ENCODE assay signal across 12 cellular contexts in the genomic region with DNA sequence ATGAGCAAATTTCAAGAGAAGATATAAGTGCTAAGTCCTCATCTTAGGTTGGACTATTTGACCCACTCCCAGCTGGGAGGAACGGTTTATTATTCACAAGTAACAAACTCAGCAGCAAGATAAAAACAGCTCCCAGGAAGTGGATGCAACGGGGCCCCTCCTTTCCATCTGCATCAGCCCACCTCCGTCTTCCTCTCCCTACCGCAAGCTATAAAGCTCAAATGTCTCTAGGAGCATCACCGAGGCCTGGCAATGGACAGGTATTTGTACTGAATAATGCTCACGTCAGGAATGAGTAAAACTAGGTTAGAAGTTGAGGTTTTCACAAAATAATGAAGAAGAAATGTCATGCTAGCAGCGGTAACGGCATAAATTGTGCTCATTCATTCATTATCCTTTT.
DNase-seq lines count a peak whose midpoint lies in the region; ATAC-seq and TF ChIP-seq lines count a peak whose summit lies in the region.
"Had no signal": no experiment of that assay in that cellular context is flagged by ENCODE, and none has a peak within 500 bp of the region (broad histone marks: within the 10 kb centered on the region; RNA-seq: fewer than 3 reads in every experiment).

No MANE protein-coding gene starts in this region.

- H3K4me3 Mint-ChIP-seq in activated CD4-positive, alpha-beta T cell treated with anti-CD3 and anti-CD28 coated beads for 36 hours: no peak overlapping the region
- H3K4me3 Mint-ChIP-seq in WTC11 (peak overlapping the region; percentile 23; the same call in 1 of the 2 replicates), nephron (peak overlapping the region in 2 of 3 experiments; percentile 8 to 38)
- H3K4me3 Mint-ChIP-seq: CD4-positive, CD25-positive, alpha-beta regulatory T cell had no signal

- H3K27ac Mint-ChIP-seq in activated CD4-positive, alpha-beta T cell treated with anti-CD3 and anti-CD28 coated beads for 36 hours: no peak overlapping the region
- no peak overlapping the region; the same call in 1 of the 2 replicates for H3K27ac Mint-ChIP-seq in WTC11
- H3K27ac Mint-ChIP-seq in nephron: peak overlapping the region; percentile 22 to 73 (median 44)
- H3K27ac Mint-ChIP-seq: CD4-positive, CD25-positive, alpha-beta regulatory T cell had no signal

- H3K4me1 Mint-ChIP-seq in activated CD4-positive, alpha-beta T cell treated with anti-CD3 and anti-CD28 coated beads for 36 hours: peaks cover 17% of the 10 kb centered on the region
- H3K4me1 Mint-ChIP-seq in WTC11: peaks cover 58% of the 10 kb centered on the region
- H3K4me1 Mint-ChIP-seq in nephron: peaks cover 39% of the 10 kb centered on the region

- H3K9me3 Mint-ChIP-seq in activated CD4-positive, alpha-beta T cell treated with anti-CD3 and anti-CD28 coated beads for 36 hours (ENCODE audit: low read depth): no peaks in the 10 kb centered on the region
- H3K9me3 Mint-ChIP-seq in WTC11: no peaks in the 10 kb centered on the region
- H3K9me3 Mint-ChIP-seq in nephron: no peaks in the 10 kb centered on the region
- H3K9me3 Mint-ChIP-seq: CD4-positive, CD25-positive, alpha-beta regulatory T cell had no signal

- ATAC-seq in activated CD4-positive, alpha-beta T cell treated with anti-CD3 and anti-CD28 coated beads for 36 hours: no peak
- no peak for ATAC-seq in WTC11
- ATAC-seq: GM12878 had no signal

- no peaks in the 10 kb centered on the region for H3K36me3 Mint-ChIP-seq in activated CD4-positive, alpha-beta T cell treated with anti-CD3 and anti-CD28 coated beads for 36 hours (ENCODE audit: low read depth)
- no peaks in the 10 kb centered on the region for H3K36me3 Mint-ChIP-seq in WTC11
- H3K36me3 Mint-ChIP-seq in nephron (ENCODE audit: low read depth): no peaks in the 10 kb centered on the region
- H3K36me3 Mint-ChIP-seq: CD4-positive, CD25-positive, alpha-beta regulatory T cell had no signal

- no peak for TF ChIP-seq CTCF in WTC11 (IDR thresholded peaks at IDR 0.05)
- no peak for TF ChIP-seq CTCF in nephron (IDR thresholded peaks at IDR 0.05; ENCODE audit: unreplicated experiment in 3 of 3)
- TF ChIP-seq CTCF in tibial artery (IDR thresholded peaks at IDR 0.05): no peak
- TF ChIP-seq CTCF in RWPE1 (conservative IDR thresholded peaks at IDR 0.05; ENCODE audit: low read depth): no peak

- peaks cover 0 to 7% of the 10 kb centered on the region in 2 donors for H3K27me3 ChIP-seq in tibial artery

- DNase-seq in activated CD4-positive, alpha-beta T cell treated with anti-CD3 and anti-CD28 coated beads for 36 hours: peak; percentile 9
- no peak for DNase-seq in activated CD4-positive, alpha-beta T cell treated with anti-CD3 and anti-CD28 coated beads for 4 hours
- DNase-seq in WTC11 (ENCODE audit: low spot score) (no peak), tibial artery (no peak), mucosa of gallbladder (ENCODE audit: low spot score) (no peak), posterior vena cava (ENCODE audit: low spot score) (no peak), RWPE1 (ENCODE audit: low spot score) (no peak)
- DNase-seq: CD4-positive, CD25-positive, alpha-beta regulatory T cell; DMS 273 treated with DMSO at 0.1 percent for 48 hours had no signal

- peaks cover 0 to 6% (median 0%) of the 10 kb centered on the region in 4 donors for H3K4me1 ChIP-seq in tibial artery

- H3K36me3 ChIP-seq in tibial artery: no peaks in the 10 kb centered on the region

- H3K27ac ChIP-seq in tibial artery (peak overlapping the region; percentile 29 to 70), RWPE1 (no peak overlapping the region)
- H3K27ac ChIP-seq: 22Rv1 had no signal

- H3K4me3 ChIP-seq in tibial artery: peak overlapping the region; percentile 12 to 31
- H3K4me3 ChIP-seq: GM12878 had no signal

- H3K27me3 Mint-ChIP-seq in activated CD4-positive, alpha-beta T cell treated with anti-CD3 and anti-CD28 coated beads for 36 hours: peaks cover 42% of the 10 kb centered on the region
- peaks cover 9% of the 10 kb centered on the region; the same call in 1 of the 2 replicates for H3K27me3 Mint-ChIP-seq in WTC11 (ENCODE audit: low read depth)
- H3K27me3 Mint-ChIP-seq in nephron (ENCODE audit: low read depth): peaks cover 37% of the 10 kb centered on the region

- CTCF ChIA-PET in activated CD4-positive, alpha-beta T cell treated with anti-CD3 and anti-CD28 coated beads for 36 hours (lab: Charles Lee): no interaction called here
- CTCF ChIA-PET in WTC11 (lab: Charles Lee): interaction anchor here (1.3 kb wide), 1 partner anchor 220 kb away, joined by 3 read pairs; no protein-coding TSS in a partner anchor
- CTCF ChIA-PET in RWPE1 (lab: Yijun Ruan, JAX): interaction anchor here (0.6 to 1.6 kb wide), 4 partner anchors 9 to 407 kb away, joined by 3 to 4 read pairs (median 3); no protein-coding TSS in a partner anchor

- H3K9me3 ChIP-seq in tibial artery: no peaks in the 10 kb centered on the region

- POLR2A ChIA-PET in activated CD4-positive, alpha-beta T cell treated with anti-CD3 and anti-CD28 coated beads for 36 hours (lab: Charles Lee): no interaction called here
- POLR2A ChIA-PET in WTC11 (lab: Charles Lee): no interaction called here
- POLR2A ChIA-PET in RWPE1 (lab: Yijun Ruan, JAX; ENCODE audit: low non-redundant PET): no interaction called here

- intact Hi-C loops in activated CD4-positive, alpha-beta T cell treated with anti-CD3 and anti-CD28 coated beads for 36 hours (cut with DNase I, micrococcal nuclease): no loop called here
- intact Hi-C loops in tibial artery (cut with DNase I; ENCODE audit: low total_unique reads) (loop anchor here (10.0 kb wide), 1 partner anchor 1383 kb away; no protein-coding TSS in a partner anchor), posterior vena cava (cut with DNase I) (no loop called here)

TF ChIP-seq in WTC11, 78 proteins besides CTCF, POLR2A, EP300 and RAD21:
- TF ChIP-seq ZNF512 (CRISPR knock-in tag; IDR thresholded peaks at IDR 0.05; ENCODE audit: borderline replicate concordance): no peak
- TF ChIP-seq OVOL2 (CRISPR knock-in tag; IDR thresholded peaks at IDR 0.05; ENCODE audit: borderline replicate concordance): no peak
- no peak for TF ChIP-seq GRHL2 (CRISPR knock-in tag; IDR thresholded peaks at IDR 0.05; ENCODE audit: insufficient replicate concordance, severe bottlenecking)
- no peak for TF ChIP-seq NFE2L1 (CRISPR knock-in tag; IDR thresholded peaks at IDR 0.05)
- no peak for TF ChIP-seq ZNF219 (CRISPR knock-in tag; IDR thresholded peaks at IDR 0.05; ENCODE audit: borderline replicate concordance)
- TF ChIP-seq SMAD3 (CRISPR knock-in tag; IDR thresholded peaks at IDR 0.05; ENCODE audit: borderline replicate concordance): no peak
- no peak for TF ChIP-seq ZNF396 (CRISPR knock-in tag; IDR thresholded peaks at IDR 0.05; ENCODE audit: borderline replicate concordance)

Comparison
In these comparisons a context has a peak if more than half of its experiments do, and no peak if none do; other contexts are left out.
1. H3K27ac Mint-ChIP-seq: peak in nephron (3 of 3); none in activated CD4-positive, alpha-beta T cell treated with anti-CD3 and anti-CD28 coated beads for 36 hours (single experiment) and WTC11 (single experiment).